ENCODE assay signal across 8 cellular contexts in the genomic region with DNA sequence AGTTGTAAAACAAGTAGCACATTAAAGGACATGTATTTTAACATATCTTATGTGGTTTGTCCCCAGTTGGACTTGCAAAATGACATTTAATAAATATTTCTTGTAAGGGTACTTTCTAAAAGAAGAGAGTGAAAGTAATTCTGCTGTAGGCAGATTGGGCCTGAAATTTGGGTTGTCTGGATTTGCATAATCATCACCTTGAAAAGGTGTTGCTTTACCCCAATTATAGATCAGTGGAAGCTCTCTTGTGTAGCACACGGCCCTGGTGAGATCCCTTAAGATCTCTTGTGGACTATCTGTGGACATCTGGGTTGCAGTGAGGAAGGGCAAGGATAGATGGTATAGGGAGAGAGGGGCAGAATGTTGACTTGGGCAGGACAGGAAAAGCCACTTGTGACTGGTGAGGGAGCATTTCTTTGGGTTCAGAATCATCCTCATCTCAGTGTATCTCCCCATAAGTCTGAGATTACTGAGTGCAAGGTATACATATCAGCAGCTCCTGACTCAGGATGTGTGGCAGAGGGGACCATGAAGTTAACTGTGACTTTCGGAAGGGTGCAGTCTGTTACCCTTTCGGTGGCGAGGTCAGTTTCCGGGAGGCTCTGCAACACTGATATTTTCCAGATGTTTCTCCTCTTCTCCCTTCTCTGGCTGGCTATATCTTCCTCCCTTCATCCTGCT.
DNase-seq lines count a peak whose midpoint lies in the region; ATAC-seq and TF ChIP-seq lines count a peak whose summit lies in the region.

No MANE protein-coding gene starts in this region.

- peak; percentile 46 to 62 for DNase-seq in activated CD4-positive, alpha-beta T cell treated with anti-CD3 and anti-CD28 coated beads, Interleukin-2, amount 50 U/mL, for 48 hours
- no peak for DNase-seq in activated CD4-positive, alpha-beta T cell treated with anti-CD3 and anti-CD28 coated beads for 48 hours
- DNase-seq in stimulated activated naive B cell treated with anti-CD40 and anti-IgM and Interleukin-4, amounts not matched to agents 10 μg/mL and 1 μg/mL and 100 μg/mL, for 72 hours, result no peak
- no peak for DNase-seq in NCI-H748 treated with DMSO at 0.1 percent for 48 hours (lab: John Stamatoyannopoulos, UW)
- DNase-seq in DMS53 treated with DMSO at 0.1 percent for 48 hours (lab: John Stamatoyannopoulos, UW; ENCODE audit: unreplicated experiment), result no peak
- DNase-seq in NCI-H1436 (lab: John Stamatoyannopoulos, UW), result no peak

- TF ChIP-seq POLR2A in Raji (IDR thresholded peaks at IDR 0.05; ENCODE audit: insufficient read depth, low read depth, low read length), result peak; percentile 35; the same call in 1 of the 2 replicates

- H3K4me3 Mint-ChIP-seq in stimulated activated naive B cell treated with anti-CD40 and anti-IgM and Interleukin-4, amounts not matched to agents 10 μg/mL and 1 μg/mL and 100 μg/mL, for 72 hours, result peak overlapping the region; percentile 62 to 78

- peaks cover 40 to 70% of the 10 kb centered on the region in 2 donors for H3K4me1 Mint-ChIP-seq in stimulated activated naive B cell treated with anti-CD40 and anti-IgM and Interleukin-4, amounts not matched to agents 10 μg/mL and 1 μg/mL and 100 μg/mL, for 72 hours

- ATAC-seq in HG02798 (IDR thresholded peaks at IDR 0.05; ENCODE audit: poor library complexity, unreplicated experiment), result peak; percentile 59
- no peak for ATAC-seq in stimulated activated naive B cell treated with anti-CD40 and anti-IgM and Interleukin-4, amounts not matched to agents 10 μg/mL and 1 μg/mL and 100 μg/mL, for 72 hours (replicated peaks)

- H3K27ac Mint-ChIP-seq in stimulated activated naive B cell treated with anti-CD40 and anti-IgM and Interleukin-4, amounts not matched to agents 10 μg/mL and 1 μg/mL and 100 μg/mL, for 72 hours, result peak overlapping the region; percentile 91

- H3K9me3 Mint-ChIP-seq in stimulated activated naive B cell treated with anti-CD40 and anti-IgM and Interleukin-4, amounts not matched to agents 10 μg/mL and 1 μg/mL and 100 μg/mL, for 72 hours, result no peaks in the 10 kb centered on the region

- H3K27me3 Mint-ChIP-seq in stimulated activated naive B cell treated with anti-CD40 and anti-IgM and Interleukin-4, amounts not matched to agents 10 μg/mL and 1 μg/mL and 100 μg/mL, for 72 hours, result no peaks in the 10 kb centered on the region

- H3K36me3 Mint-ChIP-seq in stimulated activated naive B cell treated with anti-CD40 and anti-IgM and Interleukin-4, amounts not matched to agents 10 μg/mL and 1 μg/mL and 100 μg/mL, for 72 hours, result peaks cover 31 to 37% of the 10 kb centered on the region in 2 donors

Comparison
In these comparisons a context has a peak if more than half of its experiments do, and no peak if none do; other contexts are left out.
1. DNase-seq: peak in activated CD4-positive, alpha-beta T cell treated with anti-CD3 and anti-CD28 coated beads, Interleukin-2, amount 50 U/mL, for 48 hours (2 of 2); none in activated CD4-positive, alpha-beta T cell treated with anti-CD3 and anti-CD28 coated beads for 48 hours (single experiment), stimulated activated naive B cell treated with anti-CD40 and anti-IgM and Interleukin-4, amounts not matched to agents 10 μg/mL and 1 μg/mL and 100 μg/mL, for 72 hours (single experiment), NCI-H748 treated with DMSO at 0.1 percent for 48 hours (single experiment), DMS53 treated with DMSO at 0.1 percent for 48 hours (single experiment) and NCI-H1436 (single experiment).